16 cellular contexts compared by ENCODE assay signal in genomic region chr4:30181918-30182317, GRCh38.
"Had no signal": no experiment of that assay in that cellular context is flagged by ENCODE, and none has a peak within 500 bp of the region (broad histone marks: within the 10 kb centered on the region; RNA-seq: fewer than 3 reads in every experiment).

No MANE protein-coding gene starts in this region.

- DNase-seq: activated CD4-positive, alpha-beta T cell treated with anti-CD3 and anti-CD28 coated beads for 1 hour; activated CD8-positive, alpha-beta memory T cell treated with anti-CD3 and anti-CD28 coated beads for 24 hours; activated gamma-delta T cell; body of pancreas; effector memory CD8-positive, alpha-beta T cell; foreskin fibroblast; mucosa of descending colon; naive B cell; stimulated activated CD4-positive, alpha-beta T cell treated with anti-CD3 and anti-CD28 coated beads, Interleukin-12 subunit alpha, Interleukin-12 subunit beta, amount 100 ng/mL, for 4 hours; stimulated activated CD4-positive, alpha-beta T cell treated with anti-CD3 and anti-CD28 coated beads, Interleukin-1b, Interleukin-23, amount 100 ng/mL, for 48 hours; stimulated activated CD8-positive, alpha-beta memory T cell treated with anti-CD3 and anti-CD28 coated beads, Interleukin-4, amount 100 ng/mL, for 48 hours; stimulated activated naive CD4-positive, alpha-beta T cell; WERI-Rb-1 had no signal

- H3K4me1 ChIP-seq: body of pancreas had no signal

- H3K27me3 ChIP-seq: body of pancreas, hepatocyte had no signal

- H3K4me3 ChIP-seq: body of pancreas, hepatocyte, mucosa of descending colon had no signal

- H3K36me3 ChIP-seq: WERI-Rb-1 had no signal

- H3K9me3 ChIP-seq: body of pancreas had no signal

- H3K27ac ChIP-seq: body of pancreas, epithelial cell of prostate, hepatocyte, WERI-Rb-1 had no signal

- ATAC-seq: body of pancreas; effector memory CD8-positive, alpha-beta T cell; left lobe of liver; mucosa of descending colon had no signal
